In genomic region chr6:42396720-42397119, GRCh38 we compare ENCODE assay signal across 15 cellular contexts. TPM values are rescaled to one million over a fixed set of nuclear protein-coding genes. Genes with fewer than 3 reads are reported as not detected.
A peak's percentile ranks its signal among the peaks of the same experiment; 100 is the strongest.
DNase-seq lines count a peak whose midpoint lies in the region; ATAC-seq, FAIRE-seq and TF ChIP-seq lines count a peak whose summit lies in the region.
"Had no signal": no experiment of that assay in that cellular context is flagged by ENCODE, and none has a peak within 500 bp of the region (broad histone marks: within the 10 kb centered on the region; RNA-seq: fewer than 3 reads in every experiment).

No MANE protein-coding gene starts in this region.

- H3K27me3 Mint-ChIP-seq in activated CD8-positive, alpha-beta T cell treated with anti-CD3 and anti-CD28 coated beads for 36 hours, result no peaks in the 10 kb centered on the region
- no peaks in the 10 kb centered on the region for H3K27me3 Mint-ChIP-seq in activated CD8-positive, alpha-beta T cell treated with anti-CD3 and anti-CD28 coated beads, Interleukin-2, amount 10 ng/mL, durations not matched to agents 7 days and 5 days (ENCODE audit: low read depth)
- peaks cover 2% of the 10 kb centered on the region; the same call in 1 of the 2 replicates for H3K27me3 Mint-ChIP-seq in HFFc6 (ENCODE audit: insufficient read depth)
- H3K27me3 Mint-ChIP-seq in naive thymus-derived CD8-positive, alpha-beta T cell, result no peaks in the 10 kb centered on the region

- peaks cover 7% of the 10 kb centered on the region for H3K79me2 ChIP-seq in GM12878 (ENCODE audit: control insufficient read depth, insufficient read depth, low read length)

- peaks cover 4% of the 10 kb centered on the region for H4K20me1 ChIP-seq in GM12878 (ENCODE audit: control insufficient read depth, insufficient read depth)

- no peak overlapping the region for H3K9ac ChIP-seq in GM12878 (ENCODE audit: control insufficient read depth, insufficient read depth, low read length)

- intact Hi-C loops in activated CD8-positive, alpha-beta T cell treated with anti-CD3 and anti-CD28 coated beads for 36 hours (cut with micrococcal nuclease), result loop anchor here (10.0 kb wide), 1 partner anchor 58 kb away; the partner anchor contains the start of gene TRERF1
- intact Hi-C loops in GM12878 (cut with micrococcal nuclease; ENCODE audit: unreplicated experiment) (no loop called here), sigmoid colon (cut with DNase I) (no loop called here)

- no peak overlapping the region for H3K4me2 ChIP-seq in GM12878 (ENCODE audit: control insufficient read depth, insufficient read depth)
- H3K4me2 ChIP-seq: A549 had no signal

- TF ChIP-seq EP300 in GM12878 (IDR thresholded peaks at IDR 0.05; ENCODE audit: borderline replicate concordance in 1 of 2, control insufficient read depth in 1 of 2, low read depth in 2 of 2, low read length in 2 of 2) (no peak), sigmoid colon (IDR thresholded peaks at IDR 0.05) (no peak)

- no peak overlapping the region for H3K4me3 Mint-ChIP-seq in activated CD8-positive, alpha-beta T cell treated with anti-CD3 and anti-CD28 coated beads for 36 hours
- H3K4me3 Mint-ChIP-seq in activated CD8-positive, alpha-beta T cell treated with anti-CD3 and anti-CD28 coated beads, Interleukin-2, amount 10 ng/mL, durations not matched to agents 7 days and 5 days, result no peak overlapping the region
- H3K4me3 Mint-ChIP-seq in HFFc6, result no peak overlapping the region
- peak overlapping the region in 7 of 10 donors; percentile 0 to 51 (median 8) for H3K4me3 Mint-ChIP-seq in naive thymus-derived CD8-positive, alpha-beta T cell

- H3K9me3 ChIP-seq in GM12878 (replicated peaks; ENCODE audit: control insufficient read depth, insufficient read depth, low read length), result no peaks in the 10 kb centered on the region
- H3K9me3 ChIP-seq in sigmoid colon, result no peaks in the 10 kb centered on the region
- H3K9me3 ChIP-seq: A549, Peyer's patch had no signal

- DNase-seq in activated CD8-positive, alpha-beta T cell treated with anti-CD3 and anti-CD28 coated beads for 36 hours, result peak; percentile 56
- DNase-seq in activated CD8-positive, alpha-beta T cell treated with anti-CD3 and anti-CD28 coated beads, Interleukin-2, amount 10 ng/mL, durations not matched to agents 7 days and 5 days, result no peak
- DNase-seq in HFFc6 (no peak), GM12878 (ENCODE audit: low read depth, low spot score) (no peak), sigmoid colon (no peak), cerebellar nuclear complex (lab: John Stamatoyannopoulos, UW) (no peak)
- DNase-seq in naive thymus-derived CD8-positive, alpha-beta T cell, result peak in 6 of 10 donors; percentile 15 to 61 (median 32)
- DNase-seq: hypothalamus, NCI-H187, NCI-H510A had no signal

- H3K27me3 ChIP-seq in GM12878 (replicated peaks in 1 of 2; ENCODE audit: control insufficient read depth in 2 of 2, insufficient read depth in 2 of 2, low read length in 1 of 2) (no peaks in the 10 kb centered on the region), sigmoid colon (no peaks in the 10 kb centered on the region)
- H3K27me3 ChIP-seq: Peyer's patch had no signal

- no peaks in the 10 kb centered on the region for H3K36me3 ChIP-seq in GM12878 (ENCODE audit: control insufficient read depth in 2 of 2, insufficient read depth in 2 of 2, low read length in 1 of 2)
- no peaks in the 10 kb centered on the region for H3K36me3 ChIP-seq in sigmoid colon
- H3K36me3 ChIP-seq: Peyer's patch had no signal

- peak; percentile 34 for ATAC-seq in activated CD8-positive, alpha-beta T cell treated with anti-CD3 and anti-CD28 coated beads for 36 hours
- ATAC-seq in activated CD8-positive, alpha-beta T cell treated with anti-CD3 and anti-CD28 coated beads, Interleukin-2, amount 10 ng/mL, durations not matched to agents 7 days and 5 days, result no peak
- ATAC-seq in GM12878, result peak; percentile 52; the same call in 2 of the 3 replicates
- ATAC-seq in naive thymus-derived CD8-positive, alpha-beta T cell, result peak; percentile 45 to 85
- no peak for ATAC-seq in GM21390 (IDR thresholded peaks at IDR 0.05; ENCODE audit: unreplicated experiment)
- ATAC-seq: A549 had no signal

- peaks cover 6% of the 10 kb centered on the region for H3K4me1 ChIP-seq in GM12878 (ENCODE audit: control insufficient read depth, insufficient read depth, low read length)
- H3K4me1 ChIP-seq in sigmoid colon, result no peaks in the 10 kb centered on the region

- CTCF ChIA-PET in activated CD8-positive, alpha-beta T cell treated with anti-CD3 and anti-CD28 coated beads for 36 hours (lab: Charles Lee), result interaction anchor here (0.8 to 1.9 kb wide), 9 partner anchors 8 to 151 kb away, joined by 3 to 8 read pairs (median 4); no protein-coding TSS in a partner anchor
- CTCF ChIA-PET in activated CD8-positive, alpha-beta T cell treated with anti-CD3 and anti-CD28 coated beads, Interleukin-2, amount 10 ng/mL, durations not matched to agents 7 days and 5 days (lab: Charles Lee), result interaction anchor here (1.0 to 1.7 kb wide), 2 partner anchors 24 to 151 kb away, joined by 3 to 4 read pairs; no protein-coding TSS in a partner anchor
- CTCF ChIA-PET in GM12878 (lab: Yijun Ruan, JAX), result interaction anchor here (1.7 kb wide), 1 partner anchor 151 kb away, joined by 6 read pairs; no protein-coding TSS in a partner anchor

- RAD21 ChIA-PET in GM12878 (lab: Charles Lee; ENCODE audit: unreplicated experiment), result interaction anchor here (2.2 kb wide), 1 partner anchor 151 kb away, joined by 11 read pairs; no protein-coding TSS in a partner anchor

- TF ChIP-seq POLR2A in GM12878 (IDR thresholded peaks at IDR 0.05; ENCODE audit: low read depth, low read length) (no peak), sigmoid colon (IDR thresholded peaks at IDR 0.05) (no peak)

- no peak overlapping the region for H3K27ac Mint-ChIP-seq in activated CD8-positive, alpha-beta T cell treated with anti-CD3 and anti-CD28 coated beads for 36 hours
- no peak overlapping the region for H3K27ac Mint-ChIP-seq in activated CD8-positive, alpha-beta T cell treated with anti-CD3 and anti-CD28 coated beads, Interleukin-2, amount 10 ng/mL, durations not matched to agents 7 days and 5 days
- H3K27ac Mint-ChIP-seq in HFFc6, result no peak overlapping the region
- H3K27ac Mint-ChIP-seq in naive thymus-derived CD8-positive, alpha-beta T cell, result peak overlapping the region; percentile 6 to 80 (median 56)

- no peak overlapping the region for H2AFZ ChIP-seq in GM12878 (ENCODE audit: control insufficient read depth, low read depth, low read length)

- FAIRE-seq in GM12878 (lab: Jason Lieb, UNC), result no peak
- FAIRE-seq: A549, astrocyte had no signal

- H3K4me3 ChIP-seq in GM12878 (no peak overlapping the region), sigmoid colon (no peak overlapping the region)
- H3K4me3 ChIP-seq: A549, Peyer's patch had no signal

- POLR2A ChIA-PET in activated CD8-positive, alpha-beta T cell treated with anti-CD3 and anti-CD28 coated beads for 36 hours (lab: Charles Lee), result interaction anchor here (0.6 to 0.7 kb wide), 2 partner anchors 10 to 40 kb away, joined by 3 read pairs; no protein-coding TSS in a partner anchor
- POLR2A ChIA-PET in activated CD8-positive, alpha-beta T cell treated with anti-CD3 and anti-CD28 coated beads, Interleukin-2, amount 10 ng/mL, durations not matched to agents 7 days and 5 days (lab: Charles Lee), result interaction anchor here (1.5 kb wide), 1 partner anchor 54 kb away, joined by 5 read pairs; the partner anchor contains the start of gene TRERF1
- POLR2A ChIA-PET in GM12878 (lab: Charles Lee), result no interaction called here
- POLR2A ChIA-PET in naive thymus-derived CD8-positive, alpha-beta T cell (lab: Charles Lee), result interaction anchor here (0.6 to 1.5 kb wide), 3 partner anchors 8 to 56 kb away, joined by 3 to 4 read pairs (median 3); no protein-coding TSS in a partner anchor

- no TSS peak for BruUV-seq in GM12878 (replicated peaks; lab: Mats Ljungman, UMichigan)

- SMC1A ChIA-PET in GM12878 (lab: Charles Lee; ENCODE audit: uncharacterized antibody, unreplicated experiment), result interaction anchor here (1.2 kb wide), 1 partner anchor 15 kb away, joined by 3 read pairs; no protein-coding TSS in a partner anchor

- H3K36me3 Mint-ChIP-seq in activated CD8-positive, alpha-beta T cell treated with anti-CD3 and anti-CD28 coated beads for 36 hours (ENCODE audit: low read depth), result peaks cover 2% of the 10 kb centered on the region
- no peaks in the 10 kb centered on the region for H3K36me3 Mint-ChIP-seq in activated CD8-positive, alpha-beta T cell treated with anti-CD3 and anti-CD28 coated beads, Interleukin-2, amount 10 ng/mL, durations not matched to agents 7 days and 5 days (ENCODE audit: low read depth)
- peaks cover 11% of the 10 kb centered on the region for H3K36me3 Mint-ChIP-seq in HFFc6 (ENCODE audit: low read depth)
- peaks cover 0 to 10% (median 7%) of the 10 kb centered on the region in 3 donors for H3K36me3 Mint-ChIP-seq in naive thymus-derived CD8-positive, alpha-beta T cell

- 65% methylated on average over 3 of the region's 3 CpGs for WGBS in GM12878 (ENCODE audit: insufficient coverage, insufficient replicate concordance, low lambda C conversion rate, missing lambda C conversion rate)
- 84 to 95% methylated on average over 3 of the region's 3 CpGs for WGBS in sigmoid colon, 2 donors

- H3K27ac ChIP-seq in GM12878 (ENCODE audit: control insufficient read depth, insufficient read depth), result no peak overlapping the region
- no peak overlapping the region for H3K27ac ChIP-seq in sigmoid colon
- H3K27ac ChIP-seq: A549, Peyer's patch had no signal

- in situ Hi-C loops in GM12878 (cut with MboI), result no loop called here

- peaks cover 76% of the 10 kb centered on the region for H3K4me1 Mint-ChIP-seq in activated CD8-positive, alpha-beta T cell treated with anti-CD3 and anti-CD28 coated beads for 36 hours (ENCODE audit: low read depth)
- H3K4me1 Mint-ChIP-seq in activated CD8-positive, alpha-beta T cell treated with anti-CD3 and anti-CD28 coated beads, Interleukin-2, amount 10 ng/mL, durations not matched to agents 7 days and 5 days (ENCODE audit: low read depth), result peaks cover 43% of the 10 kb centered on the region
- H3K4me1 Mint-ChIP-seq in HFFc6 (ENCODE audit: low read depth), result peaks cover 30% of the 10 kb centered on the region
- peaks cover 48 to 95% (median 91%) of the 10 kb centered on the region in 4 donors for H3K4me1 Mint-ChIP-seq in naive thymus-derived CD8-positive, alpha-beta T cell

- TF ChIP-seq CTCF in activated CD8-positive, alpha-beta T cell treated with anti-CD3 and anti-CD28 coated beads for 36 hours (IDR thresholded peaks at IDR 0.05), result peak; percentile 19
- peak; percentile 20; the same call in 1 of the 2 replicates for TF ChIP-seq CTCF in HFFc6 (IDR thresholded peaks at IDR 0.05)
- TF ChIP-seq CTCF in GM12878 (IDR thresholded peaks at IDR 0.05 in 2 of 3, conservative IDR thresholded peaks at IDR 0.05 in 1 of 3; ENCODE audit: control insufficient read depth in 2 of 3, extremely low read depth in 1 of 3, insufficient read depth in 1 of 3, low read depth in 3 of 3, low read length in 3 of 3), result peak in 2 of 3 experiments; percentile 22; a peak in 2 of 6 replicates
- TF ChIP-seq CTCF in sigmoid colon (IDR thresholded peaks at IDR 0.05), result no peak

- H3K9me3 Mint-ChIP-seq in activated CD8-positive, alpha-beta T cell treated with anti-CD3 and anti-CD28 coated beads for 36 hours, result no peaks in the 10 kb centered on the region
- no peaks in the 10 kb centered on the region for H3K9me3 Mint-ChIP-seq in activated CD8-positive, alpha-beta T cell treated with anti-CD3 and anti-CD28 coated beads, Interleukin-2, amount 10 ng/mL, durations not matched to agents 7 days and 5 days (ENCODE audit: insufficient read depth)
- no peaks in the 10 kb centered on the region for H3K9me3 Mint-ChIP-seq in HFFc6
- H3K9me3 Mint-ChIP-seq in naive thymus-derived CD8-positive, alpha-beta T cell, result no peaks in the 10 kb centered on the region

- peak; percentile 52 for TF ChIP-seq RAD21 in GM12878 (IDR thresholded peaks at IDR 0.05; ENCODE audit: insufficient read depth, low read depth, low read length)

RNA-seq across cellular contexts. Expression of gene TRERF1, which starts 55.0 kb away (rescaled TPM):
- total RNA-seq in activated CD8-positive, alpha-beta T cell treated with anti-CD3 and anti-CD28 coated beads for 36 hours, result 1 to 10 TPM; 6.5 to 6.9 TPM
- total RNA-seq in activated CD8-positive, alpha-beta T cell treated with anti-CD3 and anti-CD28 coated beads, Interleukin-2, amount 10 ng/mL, durations not matched to agents 7 days and 5 days, result 10 to 100 TPM; 11.3 to 11.8 TPM
- 10 to 100 TPM; 10.5 to 16.4 (median 15.2) TPM for total RNA-seq in HFFc6 (2021; fragmentation: NEBNext Ultra II Directional; extraction: Animal tissue kit (Norgen Biotek cat#: 25700))
- total RNA-seq in GM12878 (2013; cell fraction: nucleolus; rRNA removed), result 18.5 and 22.0 TPM in 2 replicates
- 10.1 and 10.7 TPM in 2 replicates for total RNA-seq in GM12878 (2014; rRNA removed)
- 7.5 and 7.9 TPM in 2 replicates for total RNA-seq in GM12878 (2014; rRNA removed; fragmentation: Illumina TruSeq; extraction: Trizol)
- total RNA-seq in GM12878 (2021), result 19.4 and 19.5 TPM in 2 replicates
- polyA plus RNA-seq in GM12878 (2011; ENCODE audit: low read depth), result 3.9 TPM
- polyA plus RNA-seq in GM12878 (2011; rRNA removed), result 1.9 and 2.3 TPM in 2 replicates
- 1.9 and 2.1 TPM in 2 replicates for polyA plus RNA-seq in GM12878 (2011; cell fraction: cytosol; rRNA removed)
- 5.0 and 6.6 TPM in 2 replicates for polyA plus RNA-seq in GM12878 (2011; cell fraction: nucleus; rRNA removed)
- polyA plus RNA-seq in GM12878 (2012), result 6.3 and 7.2 TPM in 2 replicates
- 12.7 and 13.6 TPM in 2 replicates for polyA plus RNA-seq in GM12878 (2014; fragmentation: Illumina TruSeq; extraction: Trizol)
- polyA plus RNA-seq in GM12878 (2014; fragmentation: Nextera tagmentation; extraction: Ambion mirVana), result 1 to 10 TPM; 2.2 to 2.6 TPM
- 11.7 and 15.0 TPM in 2 replicates for polyA plus RNA-seq in GM12878 (2014; rRNA removed)
- polyA plus RNA-seq in GM12878 (2016; fragmentation: Nextera tagmentation; extraction: Ambion mirVana), result 1 to 10 TPM; 5.5 to 6.6 TPM
- 2.2 and 3.4 TPM in 2 replicates for polyA minus RNA-seq in GM12878 (2011; rRNA and poly(A)+ RNA removed)
- polyA minus RNA-seq in GM12878 (2011; cell fraction: cytosol; rRNA and poly(A)+ RNA removed), result 1.7 and 2.7 TPM in 2 replicates
- 1.3 and 2.6 TPM in 2 replicates for polyA minus RNA-seq in GM12878 (2011; cell fraction: nucleus; rRNA and poly(A)+ RNA removed)
- 10 to 100 TPM; 17.5 to 18.2 TPM for total RNA-seq in naive thymus-derived CD8-positive, alpha-beta T cell
- 1 to 10 TPM; 3.8 to 7.1 (median 5.4) TPM for polyA plus RNA-seq in naive thymus-derived CD8-positive, alpha-beta T cell
- 10 to 100 TPM in 1 of 4 donors, 1 to 10 TPM in 3; 4.6 to 10.5 (median 5.9) TPM for total RNA-seq in sigmoid colon
- 1 to 10 TPM in 2 of 3 donors, under 1 TPM in 1; 0.46 to 4.0 (median 1.2) TPM for polyA plus RNA-seq in sigmoid colon
- total RNA-seq: dermis microvascular lymphatic vessel endothelial cell had no signal

Comparison
In these comparisons a context has a peak if more than half of its experiments do, and no peak if none do; other contexts are left out.
1. ATAC-seq: peak in activated CD8-positive, alpha-beta T cell treated with anti-CD3 and anti-CD28 coated beads for 36 hours (single experiment), GM12878 (single experiment) and naive thymus-derived CD8-positive, alpha-beta T cell (2 of 2); none in activated CD8-positive, alpha-beta T cell treated with anti-CD3 and anti-CD28 coated beads, Interleukin-2, amount 10 ng/mL, durations not matched to agents 7 days and 5 days (single experiment) and GM21390 (single experiment).
2. DNase-seq: peak in activated CD8-positive, alpha-beta T cell treated with anti-CD3 and anti-CD28 coated beads for 36 hours (single experiment) and naive thymus-derived CD8-positive, alpha-beta T cell (6 of 10); none in activated CD8-positive, alpha-beta T cell treated with anti-CD3 and anti-CD28 coated beads, Interleukin-2, amount 10 ng/mL, durations not matched to agents 7 days and 5 days (single experiment), HFFc6 (single experiment), GM12878 (single experiment), sigmoid colon (single experiment) and cerebellar nuclear complex (0 of 2).
3. H3K27ac Mint-ChIP-seq: peak in naive thymus-derived CD8-positive, alpha-beta T cell (10 of 10); none in activated CD8-positive, alpha-beta T cell treated with anti-CD3 and anti-CD28 coated beads for 36 hours (single experiment), activated CD8-positive, alpha-beta T cell treated with anti-CD3 and anti-CD28 coated beads, Interleukin-2, amount 10 ng/mL, durations not matched to agents 7 days and 5 days (single experiment) and HFFc6 (single experiment).
4. H3K4me3 Mint-ChIP-seq: peak in naive thymus-derived CD8-positive, alpha-beta T cell (7 of 10); none in activated CD8-positive, alpha-beta T cell treated with anti-CD3 and anti-CD28 coated beads for 36 hours (single experiment), activated CD8-positive, alpha-beta T cell treated with anti-CD3 and anti-CD28 coated beads, Interleukin-2, amount 10 ng/mL, durations not matched to agents 7 days and 5 days (single experiment) and HFFc6 (single experiment).
5. CTCF ChIP-seq: peak in activated CD8-positive, alpha-beta T cell treated with anti-CD3 and anti-CD28 coated beads for 36 hours (single experiment), HFFc6 (single experiment) and GM12878 (2 of 3); none in sigmoid colon (0 of 4).